Comparison of ENCODE assay signal across 12 cellular contexts in the genomic region with DNA sequence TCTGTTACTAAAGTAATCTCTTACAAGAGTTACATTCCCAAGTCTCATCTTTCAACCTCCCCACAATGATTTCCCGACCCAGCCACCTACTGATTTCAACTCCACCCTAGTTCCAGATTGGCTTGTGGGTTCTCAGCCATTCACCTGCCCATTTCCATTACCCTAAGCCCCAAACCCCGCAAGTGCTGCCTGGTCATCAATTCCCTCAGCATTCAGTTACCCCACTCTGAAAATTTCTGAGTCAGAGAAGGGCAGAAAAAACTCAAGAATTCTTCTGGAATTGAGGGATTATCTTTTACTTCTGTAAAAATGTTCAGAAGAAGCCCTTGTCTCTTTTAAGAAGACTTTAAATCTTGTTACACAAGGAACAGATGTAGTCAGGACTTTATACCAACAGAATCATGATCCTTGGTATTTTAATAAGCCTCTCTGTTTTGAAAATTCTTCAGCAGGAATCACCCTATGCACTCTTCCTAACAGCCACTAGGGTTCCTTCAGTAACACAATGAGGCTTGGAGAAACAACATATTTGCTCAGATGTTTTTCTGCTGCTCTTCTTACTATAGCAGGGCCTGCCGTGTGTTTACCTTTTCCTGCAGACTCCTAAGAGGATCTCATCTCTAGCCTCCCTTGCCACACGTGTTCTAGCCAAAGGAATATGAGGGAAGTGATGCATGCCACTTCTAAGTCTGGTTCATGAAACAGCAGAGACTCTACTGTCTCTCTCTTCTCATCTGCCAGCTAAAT. TPM values are rescaled to one million over a fixed set of nuclear protein-coding genes. Genes with fewer than 3 reads are reported as not detected.
DNase-seq lines count a peak whose midpoint lies in the region; ATAC-seq lines count a peak whose summit lies in the region.
"Had no signal": no experiment of that assay in that cellular context is flagged by ENCODE, and none has a peak within 500 bp of the region (broad histone marks: within the 10 kb centered on the region; RNA-seq: fewer than 3 reads in every experiment).

No MANE protein-coding gene starts in this region.

- ATAC-seq in GM19463 (IDR thresholded peaks at IDR 0.05; ENCODE audit: unreplicated experiment) (no peak), HG03378 (IDR thresholded peaks at IDR 0.05; ENCODE audit: unreplicated experiment) (no peak), T-helper 17 cell (no peak)

- DNase-seq in Daoy (ENCODE audit: low read depth) (peak; percentile 4), Kasumi-1 (lab: John Stamatoyannopoulos, UW) (peak; percentile 26 to 28), dedifferentiated amniotic fluid mesenchymal stem cell (ENCODE audit: extremely low spot score) (peak; percentile 51), myocyte (ENCODE audit: low read depth) (peak; percentile 74), T-helper 17 cell (no peak), NCI-H1105 (lab: John Stamatoyannopoulos, UW) (no peak)
- DNase-seq: NCI-H1694, retina, T-helper 9 cell had no signal

- no peak overlapping the region for H3K4me3 Mint-ChIP-seq in T-helper 17 cell

- peaks cover 59% of the 10 kb centered on the region for H3K27me3 Mint-ChIP-seq in T-helper 17 cell

- no peak overlapping the region for H3K27ac Mint-ChIP-seq in T-helper 17 cell

- no peaks in the 10 kb centered on the region for H3K9me3 ChIP-seq in T-helper 17 cell (ENCODE audit: control insufficient read depth, low read length, poor library complexity, severe bottlenecking)

- H3K4me1 Mint-ChIP-seq in T-helper 17 cell, result no peaks in the 10 kb centered on the region

- H3K36me3 Mint-ChIP-seq in T-helper 17 cell (ENCODE audit: low read depth), result peaks cover under 1% of the 10 kb centered on the region

RNA-seq across cellular contexts. Expression of gene PAMR1, which starts 29.2 kb away (rescaled TPM):
- 0.17 and 0.33 TPM in 2 replicates for total RNA-seq in Daoy (2014; rRNA removed; shearing (Covaris generic))
- total RNA-seq in myocyte, result 1.2 and 3.8 TPM in 2 replicates
- 2.7 TPM for polyA plus RNA-seq in myocyte (2012)
- not detected for total RNA-seq in T-helper 17 cell
- total RNA-seq: lung microvascular endothelial cell had no signal

Comparison
In these comparisons a context has a peak if more than half of its experiments do, and no peak if none do; other contexts are left out.
1. DNase-seq: peak in Daoy (single experiment), Kasumi-1 (2 of 2), dedifferentiated amniotic fluid mesenchymal stem cell (single experiment) and myocyte (single experiment); none in T-helper 17 cell (0 of 3) and NCI-H1105 (single experiment).